ENCODE assay signal across 10 cellular contexts in the genomic region with DNA sequence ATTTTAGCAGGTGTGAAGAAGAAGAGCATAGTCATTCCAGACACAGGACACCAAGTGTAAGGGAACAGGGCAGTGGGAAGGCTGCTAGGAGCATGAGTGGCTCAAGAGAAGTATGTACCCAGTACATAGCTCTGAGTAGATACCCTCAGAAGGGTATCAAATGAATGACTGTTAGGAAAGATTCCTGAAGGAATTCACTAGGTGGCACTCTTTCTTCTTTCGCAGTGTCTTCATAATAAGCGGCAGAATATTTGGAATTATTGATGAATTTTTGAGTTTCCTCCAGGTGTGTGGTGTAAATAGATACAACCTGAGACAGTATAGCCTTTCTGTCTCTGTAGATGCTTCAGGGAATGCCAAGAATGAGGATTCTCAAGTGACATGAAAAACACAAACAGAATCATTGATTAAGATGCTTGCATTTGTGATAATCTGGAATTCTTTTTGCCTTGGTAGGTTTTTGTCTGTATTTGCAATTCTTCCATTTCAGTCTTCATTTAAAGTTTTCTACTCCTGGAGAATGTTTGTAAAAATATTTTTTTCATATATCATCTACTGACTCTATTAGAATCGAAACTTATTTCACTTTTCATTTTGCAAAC.
A peak's percentile ranks its signal among the peaks of the same experiment; 100 is the strongest.
DNase-seq lines count a peak whose midpoint lies in the region; ATAC-seq, FAIRE-seq and TF ChIP-seq lines count a peak whose summit lies in the region.
"Had no signal": no experiment of that assay in that cellular context is flagged by ENCODE, and none has a peak within 500 bp of the region (broad histone marks: within the 10 kb centered on the region; RNA-seq: fewer than 3 reads in every experiment).

No MANE protein-coding gene starts in this region.

- H3K79me2 ChIP-seq in OCI-LY1 (ENCODE audit: insufficient read depth, low read length): no peaks in the 10 kb centered on the region

- FAIRE-seq in A549 (lab: Jason Lieb, UNC): no peak

- no peak overlapping the region for H3K9ac ChIP-seq in OCI-LY1 (ENCODE audit: low read length)

- 2% methylated on average over 3 of the region's 3 CpGs for WGBS in A549 (ENCODE audit: missing lambda C conversion rate)

- DNase-seq in A549 (ENCODE audit: low read depth in 1 of 2, low spot score in 1 of 2): peak in 1 of 2 experiments; percentile 1
- DNase-seq in fibroblast of villous mesenchyme (ENCODE audit: low read depth): peak; percentile 4
- no peak for DNase-seq in amygdala (lab: John Stamatoyannopoulos, UW)
- DNase-seq: activated naive CD8-positive, alpha-beta T cell treated with anti-CD3 and anti-CD28 coated beads, Interleukin-2, amount 10 ng/mL, durations not matched to agents 7 days and 5 days had no signal

- no peak for ATAC-seq in A549
- no peak for ATAC-seq in HG02798 (IDR thresholded peaks at IDR 0.05; ENCODE audit: poor library complexity, unreplicated experiment)
- no peak for ATAC-seq in HG02885 (IDR thresholded peaks at IDR 0.05; ENCODE audit: poor library complexity, unreplicated experiment)
- ATAC-seq in GM21528 (IDR thresholded peaks at IDR 0.05; ENCODE audit: low FRiP score, unreplicated experiment): no peak

- no peak for TF ChIP-seq POLR2A in A549 (IDR thresholded peaks at IDR 0.05; ENCODE audit: low read length)

- no peaks in the 10 kb centered on the region for H3K9me2 ChIP-seq in OCI-LY1 (ENCODE audit: low read depth, low read length)

- TF ChIP-seq CTCF in A549 (IDR thresholded peaks at IDR 0.05) (peak; percentile 48; the same call in 2 of the 3 replicates), GM12872 (IDR thresholded peaks at IDR 0.05; ENCODE audit: insufficient read depth, low read depth, low read length) (peak; percentile 33; the same call in 1 of the 3 replicates), OCI-LY1 (IDR thresholded peaks at IDR 0.05; ENCODE audit: low read length) (peak; percentile 33; the same call in 1 of the 2 replicates), fibroblast of villous mesenchyme (IDR thresholded peaks at IDR 0.05; ENCODE audit: insufficient read depth, low read depth, low read length) (peak; percentile 49)

- H3K27ac ChIP-seq in A549 (no peak overlapping the region), OCI-LY1 (ENCODE audit: low read depth, low read length, poor library complexity, severe bottlenecking) (no peak overlapping the region)
- H3K27ac ChIP-seq: SJSA1 had no signal

- no peak overlapping the region for H2AFZ ChIP-seq in OCI-LY1 (ENCODE audit: low read length)

- H3K36me3 ChIP-seq in OCI-LY1 (ENCODE audit: insufficient read depth, low read length): no peaks in the 10 kb centered on the region
- H3K36me3 ChIP-seq: SJSA1 had no signal

- H3K4me3 ChIP-seq in A549: no peak overlapping the region
- H3K4me3 ChIP-seq in OCI-LY1 (ENCODE audit: low read depth, low read length, poor library complexity, severe bottlenecking): no peak overlapping the region
- H3K4me3 ChIP-seq in fibroblast of villous mesenchyme (ENCODE audit: low read depth, low read length): no peak overlapping the region
- H3K4me3 ChIP-seq: SJSA1 had no signal

- POLR2A ChIA-PET in A549 (lab: Yijun Ruan, JAX): no interaction called here

- H3K27me3 ChIP-seq in OCI-LY1 (ENCODE audit: insufficient read depth, low read length): no peaks in the 10 kb centered on the region
- H3K27me3 ChIP-seq: SJSA1 had no signal

- H3K9me3 ChIP-seq in A549: no peaks in the 10 kb centered on the region; the same call in 2 of the 3 replicates
- H3K9me3 ChIP-seq in OCI-LY1 (ENCODE audit: low read length): 0 out of 2 replicates have a peak, but pooled peaks cover 2% of the 10 kb centered on the region
- H3K9me3 ChIP-seq: SJSA1 had no signal

- TF ChIP-seq RAD21 in A549 (conservative IDR thresholded peaks at IDR 0.05 in 1 of 2, IDR thresholded peaks at IDR 0.05 in 1 of 2): peak; percentile 29 to 44; a peak in 3 of 5 replicates

- no peaks in the 10 kb centered on the region for H3F3A ChIP-seq in OCI-LY1 (ENCODE audit: insufficient read depth, low read length)

- no peak for TF ChIP-seq EP300 in A549 (IDR thresholded peaks at IDR 0.05)

- no peaks in the 10 kb centered on the region for H4K20me1 ChIP-seq in OCI-LY1 (ENCODE audit: insufficient read depth, low read length)

- H3K4me1 ChIP-seq in A549 (no peaks in the 10 kb centered on the region), OCI-LY1 (ENCODE audit: insufficient read depth, low read length, severe bottlenecking) (no peaks in the 10 kb centered on the region)
- H3K4me1 ChIP-seq: SJSA1 had no signal

- H3K4me2 ChIP-seq in A549 (no peak overlapping the region), OCI-LY1 (ENCODE audit: low read length) (no peak overlapping the region)

- CTCF ChIA-PET in A549 (lab: Yijun Ruan, JAX): interaction anchor here (0.6 to 1.6 kb wide), 2 partner anchors 22 to 1552 kb away, joined by 4 to 5 read pairs; no protein-coding TSS in a partner anchor

TF ChIP-seq in A549, 52 proteins besides CTCF, POLR2A, EP300 and RAD21:
- TF ChIP-seq ESRRA (IDR thresholded peaks at IDR 0.05; ENCODE audit: borderline replicate concordance, low read length): no peak
- TF ChIP-seq SMC3 (IDR thresholded peaks at IDR 0.05): 0 out of 3 replicates have a peak, but pooled peaks have one; percentile 16
- no peak for TF ChIP-seq ZC3H11A (IDR thresholded peaks at IDR 0.05)
- no peak for TF ChIP-seq HES2 (IDR thresholded peaks at IDR 0.05)
- no peak for TF ChIP-seq HEYL (CRISPR knock-in tag; IDR thresholded peaks at IDR 0.05)
- no peak for TF ChIP-seq MYC (IDR thresholded peaks at IDR 0.05; ENCODE audit: borderline replicate concordance, low read length)
- TF ChIP-seq EHMT2 (IDR thresholded peaks at IDR 0.05; ENCODE audit: low read depth): no peak
- TF ChIP-seq HDAC2 (IDR thresholded peaks at IDR 0.05): no peak
